In the genomic region with DNA sequence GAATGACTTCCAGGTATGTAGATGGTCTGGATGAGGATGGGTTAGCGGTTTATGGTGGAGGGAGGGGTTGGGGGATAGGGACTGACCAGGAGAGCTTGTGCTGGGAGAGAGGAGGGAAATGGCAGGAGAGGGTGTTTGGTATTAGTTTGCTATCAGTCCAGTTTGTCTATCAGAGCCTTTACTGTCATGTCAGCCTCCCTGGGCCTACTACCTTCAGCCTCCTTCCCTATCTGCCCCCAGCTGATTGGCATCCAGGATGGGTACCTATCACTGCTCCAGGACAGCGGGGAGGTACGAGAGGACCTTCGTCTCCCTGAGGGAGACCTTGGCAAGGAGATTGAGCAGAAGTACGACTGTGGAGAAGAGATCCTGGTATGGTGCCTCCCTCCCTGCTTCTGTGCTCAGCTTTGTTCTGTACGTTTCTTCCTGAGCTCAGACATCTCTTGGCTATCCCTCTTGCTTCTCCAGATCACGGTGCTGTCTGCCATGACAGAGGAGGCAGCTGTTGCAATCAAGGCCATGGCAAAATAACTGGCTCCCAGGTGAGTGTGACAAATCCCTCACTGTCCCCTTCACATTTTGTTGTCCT, we compare ENCODE assay signal across 1 cellular context.
TF ChIP-seq lines count a peak whose summit lies in the region.

No MANE protein-coding gene starts in this region.

TF ChIP-seq in HEK293, 187 proteins besides CTCF, POLR2A, EP300 and RAD21 (continued from another document):
- TF ChIP-seq ZNF571 (tag by site-specific recombination; IDR thresholded peaks at IDR 0.05), result no peak
- no peak for TF ChIP-seq ZNF302 (tag by site-specific recombination; IDR thresholded peaks at IDR 0.05; ENCODE audit: low read depth)
- 0 out of 2 replicates have a peak, but pooled peaks have one; percentile 50 for TF ChIP-seq ZNF600 (tag by site-specific recombination; IDR thresholded peaks at IDR 0.05)
